ENCODE assay signal across 14 cellular contexts in the genomic region with DNA sequence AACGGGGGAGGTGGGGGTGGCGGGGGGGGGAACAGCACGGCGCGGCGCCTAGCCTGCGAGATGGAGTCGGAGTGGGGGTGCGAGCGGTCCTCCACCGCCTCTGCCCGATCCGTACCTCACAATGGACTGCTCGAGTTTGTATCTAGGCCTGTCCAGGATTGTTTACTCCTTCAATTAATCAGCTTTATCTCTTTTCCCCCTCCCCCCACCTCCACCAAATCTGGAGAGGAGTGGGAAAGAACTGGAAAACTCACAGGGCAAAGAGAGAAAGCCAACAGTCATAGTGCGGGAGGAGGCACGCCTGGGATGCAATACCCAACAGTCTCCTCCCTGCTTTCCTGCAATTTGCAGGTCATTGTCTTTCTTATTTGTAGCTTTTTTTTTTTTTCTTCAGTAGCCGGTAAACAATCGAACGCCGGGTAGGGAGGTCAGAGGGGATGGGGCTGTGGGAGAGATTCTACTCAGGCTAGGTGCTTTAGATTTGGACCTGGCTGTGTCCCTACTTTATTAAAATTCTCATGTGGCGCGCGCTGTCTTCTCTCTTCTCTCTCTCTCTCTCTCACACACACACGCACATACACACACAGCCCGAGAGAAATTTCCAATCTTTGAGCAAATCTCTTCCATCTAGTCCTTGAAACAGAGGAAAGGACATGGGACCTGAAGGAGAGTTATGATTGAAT. TPM values are rescaled to one million over a fixed set of nuclear protein-coding genes. Genes with fewer than 3 reads are reported as not detected.
DNase-seq lines count a peak whose midpoint lies in the region; ATAC-seq and TF ChIP-seq lines count a peak whose summit lies in the region.
"Had no signal": no experiment of that assay in that cellular context is flagged by ENCODE, and none has a peak within 500 bp of the region (broad histone marks: within the 10 kb centered on the region; RNA-seq: fewer than 3 reads in every experiment).

No MANE protein-coding gene starts in this region.

- H3K27me3 ChIP-seq in esophagus squamous epithelium: peaks cover 0 to 42% (median 0%) of the 10 kb centered on the region in 4 donors

- DNase-seq in activated CD4-positive, alpha-beta memory T cell treated with anti-CD3 and anti-CD28 coated beads, Interleukin-2, amount 10 ng/mL, durations not matched to agents 7 days and 5 days: no peak
- no peak for DNase-seq in activated CD4-positive, alpha-beta memory T cell treated with anti-CD3 and anti-CD28 coated beads for 36 hours
- DNase-seq in esophagus squamous epithelium (lab: John Stamatoyannopoulos, UW) (no peak), mesothelial cell of epicardium (ENCODE audit: low spot score in 2 of 2, unreplicated experiment in 2 of 2) (no peak), ureter (ENCODE audit: low spot score) (peak; percentile 46), D341Med (ENCODE audit: low spot score) (no peak), NCI-H510A (lab: John Stamatoyannopoulos, UW) (no peak)
- DNase-seq: activated CD4-positive, alpha-beta T cell treated with anti-CD3 and anti-CD28 coated beads, Interleukin-2, amount 50 U/mL, for 1 hour; Caco-2; effector memory CD8-positive, alpha-beta T cell had no signal

- CTCF ChIA-PET in activated CD4-positive, alpha-beta memory T cell treated with anti-CD3 and anti-CD28 coated beads, Interleukin-2, amount 10 ng/mL, durations not matched to agents 7 days and 5 days (lab: Charles Lee): no interaction called here
- CTCF ChIA-PET in activated CD4-positive, alpha-beta memory T cell treated with anti-CD3 and anti-CD28 coated beads for 36 hours (lab: Charles Lee): no interaction called here

- POLR2A ChIA-PET in activated CD4-positive, alpha-beta memory T cell treated with anti-CD3 and anti-CD28 coated beads, Interleukin-2, amount 10 ng/mL, durations not matched to agents 7 days and 5 days (lab: Charles Lee): no interaction called here
- POLR2A ChIA-PET in activated CD4-positive, alpha-beta memory T cell treated with anti-CD3 and anti-CD28 coated beads for 36 hours (lab: Charles Lee): no interaction called here

- peaks cover 92% of the 10 kb centered on the region for H3K27me3 Mint-ChIP-seq in activated CD4-positive, alpha-beta memory T cell treated with anti-CD3 and anti-CD28 coated beads, Interleukin-2, amount 10 ng/mL, durations not matched to agents 7 days and 5 days
- peaks cover 84% of the 10 kb centered on the region for H3K27me3 Mint-ChIP-seq in activated CD4-positive, alpha-beta memory T cell treated with anti-CD3 and anti-CD28 coated beads for 36 hours
- no peaks in the 10 kb centered on the region for H3K27me3 Mint-ChIP-seq in mesothelial cell of epicardium (ENCODE audit: low read depth)

- H3K27ac ChIP-seq in esophagus squamous epithelium: peak overlapping the region; percentile 35 to 95 (median 80)
- H3K27ac ChIP-seq: neutrophil had no signal

- peaks cover 6% of the 10 kb centered on the region for H3K36me3 Mint-ChIP-seq in activated CD4-positive, alpha-beta memory T cell treated with anti-CD3 and anti-CD28 coated beads, Interleukin-2, amount 10 ng/mL, durations not matched to agents 7 days and 5 days (ENCODE audit: low read depth)
- peaks cover 18% of the 10 kb centered on the region for H3K36me3 Mint-ChIP-seq in activated CD4-positive, alpha-beta memory T cell treated with anti-CD3 and anti-CD28 coated beads for 36 hours
- H3K36me3 Mint-ChIP-seq in mesothelial cell of epicardium: peaks cover 8% of the 10 kb centered on the region

- no peaks in the 10 kb centered on the region for H3K9me3 Mint-ChIP-seq in activated CD4-positive, alpha-beta memory T cell treated with anti-CD3 and anti-CD28 coated beads, Interleukin-2, amount 10 ng/mL, durations not matched to agents 7 days and 5 days
- H3K9me3 Mint-ChIP-seq in activated CD4-positive, alpha-beta memory T cell treated with anti-CD3 and anti-CD28 coated beads for 36 hours: peaks cover 7% of the 10 kb centered on the region
- no peaks in the 10 kb centered on the region for H3K9me3 Mint-ChIP-seq in mesothelial cell of epicardium
- H3K9me3 Mint-ChIP-seq: T-helper 1 cell treated with Interleukin-12 subunit alpha and Interleukin-12 subunit beta and Interleukin-4 antibody, amounts not matched to agents 30 μg/mL and 1 μg/mL, for 36 hours had no signal

- TF ChIP-seq CTCF in esophagus squamous epithelium (IDR thresholded peaks at IDR 0.05) (no peak), mesothelial cell of epicardium (IDR thresholded peaks at IDR 0.05; ENCODE audit: unreplicated experiment) (no peak)

- H3K36me3 ChIP-seq in esophagus squamous epithelium: no peaks in the 10 kb centered on the region
- H3K36me3 ChIP-seq: neutrophil had no signal

- no peak for TF ChIP-seq POLR2A in esophagus squamous epithelium (IDR thresholded peaks at IDR 0.05)

- H3K4me1 Mint-ChIP-seq in activated CD4-positive, alpha-beta memory T cell treated with anti-CD3 and anti-CD28 coated beads, Interleukin-2, amount 10 ng/mL, durations not matched to agents 7 days and 5 days: peaks cover 6% of the 10 kb centered on the region
- H3K4me1 Mint-ChIP-seq in activated CD4-positive, alpha-beta memory T cell treated with anti-CD3 and anti-CD28 coated beads for 36 hours (ENCODE audit: low read depth): peaks cover 19% of the 10 kb centered on the region
- H3K4me1 Mint-ChIP-seq in mesothelial cell of epicardium: peaks cover 72% of the 10 kb centered on the region

- H3K4me1 ChIP-seq in esophagus squamous epithelium: peaks cover 0 to 36% (median 0%) of the 10 kb centered on the region in 3 donors
- H3K4me1 ChIP-seq: Caco-2 had no signal

- ATAC-seq in HG03095 (IDR thresholded peaks at IDR 0.05; ENCODE audit: unreplicated experiment): no peak
- ATAC-seq: effector memory CD8-positive, alpha-beta T cell had no signal

- intact Hi-C loops in activated CD4-positive, alpha-beta memory T cell treated with anti-CD3 and anti-CD28 coated beads for 36 hours (cut with micrococcal nuclease): loop anchor here (10.0 kb wide), 1 partner anchor 602 kb away; no protein-coding TSS in a partner anchor
- intact Hi-C loops in esophagus squamous epithelium (cut with DNase I): no loop called here

- no peak overlapping the region for H3K27ac Mint-ChIP-seq in activated CD4-positive, alpha-beta memory T cell treated with anti-CD3 and anti-CD28 coated beads, Interleukin-2, amount 10 ng/mL, durations not matched to agents 7 days and 5 days
- no peak overlapping the region for H3K27ac Mint-ChIP-seq in activated CD4-positive, alpha-beta memory T cell treated with anti-CD3 and anti-CD28 coated beads for 36 hours
- peak overlapping the region; percentile 100 for H3K27ac Mint-ChIP-seq in mesothelial cell of epicardium
- H3K27ac Mint-ChIP-seq: effector memory CD8-positive, alpha-beta T cell had no signal

- H3K4me3 Mint-ChIP-seq in activated CD4-positive, alpha-beta memory T cell treated with anti-CD3 and anti-CD28 coated beads, Interleukin-2, amount 10 ng/mL, durations not matched to agents 7 days and 5 days: peak overlapping the region; percentile 9
- H3K4me3 Mint-ChIP-seq in activated CD4-positive, alpha-beta memory T cell treated with anti-CD3 and anti-CD28 coated beads for 36 hours: no peak overlapping the region
- H3K4me3 Mint-ChIP-seq in mesothelial cell of epicardium: peak overlapping the region; percentile 98
- H3K4me3 Mint-ChIP-seq: activated naive CD4-positive, alpha-beta T cell treated with anti-CD3 and anti-CD28 coated beads, Interleukin-2, amount 50 U/mL, for 24 hours; T-helper 1 cell treated with Interleukin-12 subunit alpha and Interleukin-12 subunit beta and Interleukin-4 antibody, amounts not matched to agents 30 μg/mL and 1 μg/mL, for 36 hours had no signal

- 69 to 74% methylated on average over 24 to 25 of the region's 25 CpGs for WGBS in esophagus squamous epithelium, 2 donors

- peak overlapping the region in 3 of 4 donors; percentile 23 to 54 (median 26) for H3K4me3 ChIP-seq in esophagus squamous epithelium

- H3K9me3 ChIP-seq in esophagus squamous epithelium: no peaks in the 10 kb centered on the region
- H3K9me3 ChIP-seq: Caco-2, neutrophil had no signal

RNA-seq across cellular contexts. Expression of gene MEIS2, which starts 6.9 kb away (rescaled TPM):
- not detected for total RNA-seq in activated CD4-positive, alpha-beta memory T cell treated with anti-CD3 and anti-CD28 coated beads, Interleukin-2, amount 10 ng/mL, durations not matched to agents 7 days and 5 days
- total RNA-seq in activated CD4-positive, alpha-beta memory T cell treated with anti-CD3 and anti-CD28 coated beads for 36 hours: not detected
- total RNA-seq in esophagus squamous epithelium (10 to 100 TPM in 2 of 4 donors, 1 to 10 TPM in 2; 6.6 to 26.3 (median 9.9) TPM), mesothelial cell of epicardium (377 to 397 TPM (median 379 TPM) in 3 replicates), ureter (74.8 TPM)

Comparison
In these comparisons a context has a peak if more than half of its experiments do, and no peak if none do; other contexts are left out.
1. RNA of gene MEIS2, which starts 6.9 kb away (total RNA-seq): 377 to 397 TPM in mesothelial cell of epicardium, 74.8 TPM in ureter (single experiment) and 6.6 to 26.3 TPM in esophagus squamous epithelium; not detected in activated CD4-positive, alpha-beta memory T cell treated with anti-CD3 and anti-CD28 coated beads, Interleukin-2, amount 10 ng/mL, durations not matched to agents 7 days and 5 days and not detected in activated CD4-positive, alpha-beta memory T cell treated with anti-CD3 and anti-CD28 coated beads for 36 hours; every median in the first group is over 4 times any median in the second.